9 cellular contexts compared by ENCODE assay signal in the genomic region with DNA sequence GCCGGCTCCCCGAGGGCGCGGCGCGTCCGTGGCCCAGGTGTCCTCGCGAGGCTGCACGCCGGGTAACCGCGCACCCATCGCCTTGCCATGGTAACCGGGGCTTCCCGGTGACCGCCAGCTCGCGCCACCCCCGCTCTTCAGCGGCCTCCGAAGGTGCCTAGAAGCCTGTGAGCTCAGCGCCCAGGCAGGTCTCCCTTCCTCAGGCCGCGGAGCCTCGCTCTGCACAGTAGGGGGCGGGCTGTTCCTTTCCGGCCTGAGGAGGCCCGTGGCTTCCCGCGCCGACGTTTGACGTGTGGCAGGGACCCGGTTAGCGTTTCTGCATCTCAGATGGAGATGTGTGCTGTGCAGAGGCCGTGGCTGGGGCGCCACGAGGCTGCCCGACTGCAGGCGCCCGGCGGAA.
DNase-seq lines count a peak whose midpoint lies in the region; ATAC-seq and TF ChIP-seq lines count a peak whose summit lies in the region.
"Had no signal": no experiment of that assay in that cellular context is flagged by ENCODE, and none has a peak within 500 bp of the region (broad histone marks: within the 10 kb centered on the region; RNA-seq: fewer than 3 reads in every experiment).

No MANE protein-coding gene starts in this region.

- no peak overlapping the region for H2BK12ac ChIP-seq in mesenchymal stem cell (ENCODE audit: low read length in 2 of 2)

- H2BK5ac ChIP-seq in mesenchymal stem cell (ENCODE audit: low read depth, low read length, poor library complexity, severe bottlenecking): no peak overlapping the region

- peaks cover 7% of the 10 kb centered on the region for H3K4me1 Mint-ChIP-seq in Caco-2 (ENCODE audit: low read depth, unreplicated experiment)

- no peak overlapping the region for H3K9ac ChIP-seq in mesenchymal stem cell (ENCODE audit: low read length)

- H3K27me3 ChIP-seq in mesenchymal stem cell (ENCODE audit: control insufficient read depth in 1 of 2, insufficient read depth in 1 of 2, low read length in 2 of 2) (peaks cover 0 to 3% of the 10 kb centered on the region in 2 experiments), Caco-2 (replicated peaks; ENCODE audit: control insufficient read depth, insufficient read depth, low read length) (no peaks in the 10 kb centered on the region), dorsolateral prefrontal cortex (no peaks in the 10 kb centered on the region)

- peak overlapping the region; percentile 20 for H2AFZ ChIP-seq in mesenchymal stem cell (ENCODE audit: low read depth, low read length)

- H3K9me3 Mint-ChIP-seq in Caco-2 (ENCODE audit: unreplicated experiment): peaks cover 16% of the 10 kb centered on the region
- H3K9me3 Mint-ChIP-seq: activated naive CD4-positive, alpha-beta T cell treated with anti-CD3 and anti-CD28 coated beads, Interleukin-2, amount 50 U/mL, for 24 hours had no signal

- intact Hi-C loops in Caco-2 (cut with micrococcal nuclease; ENCODE audit: unreplicated experiment): no loop called here
- intact Hi-C loops in dorsolateral prefrontal cortex (cut with DNase I): no loop called here

- H3K4ac ChIP-seq in mesenchymal stem cell (ENCODE audit: low read depth in 1 of 2, low read length in 2 of 2): no peak overlapping the region

- H3K4me2 ChIP-seq in mesenchymal stem cell (ENCODE audit: low read length, poor library complexity, severe bottlenecking): no peak overlapping the region

- H3K36me3 ChIP-seq in mesenchymal stem cell (ENCODE audit: control insufficient read depth in 1 of 2, insufficient read depth in 2 of 2, low read depth in 1 of 2, low read length in 2 of 2) (no peaks in the 10 kb centered on the region), Caco-2 (ENCODE audit: control insufficient read depth, insufficient read depth, low read length) (no peaks in the 10 kb centered on the region)

- BruUV-seq in Caco-2 (replicated peaks; lab: Mats Ljungman, UMichigan): no TSS peak

- H2BK15ac ChIP-seq in mesenchymal stem cell (ENCODE audit: low read depth, poor library complexity, severe bottlenecking): no peak overlapping the region

- no peak overlapping the region for H4K91ac ChIP-seq in mesenchymal stem cell (ENCODE audit: low read length)

- no peak overlapping the region for H3K18ac ChIP-seq in mesenchymal stem cell (ENCODE audit: low read depth in 1 of 2, low read length in 2 of 2)

- no peak for ATAC-seq in GM18867 (IDR thresholded peaks at IDR 0.05; ENCODE audit: unreplicated experiment)

- TF ChIP-seq CTCF in Caco-2 (IDR thresholded peaks at IDR 0.05; ENCODE audit: insufficient read depth in 1 of 2, low read depth in 1 of 2, low read length in 1 of 2, severe bottlenecking in 1 of 2, unreplicated experiment in 1 of 2) (no peak), dorsolateral prefrontal cortex (IDR thresholded peaks at IDR 0.05 in 54 of 56, conservative IDR thresholded peaks at IDR 0.05 in 2 of 56; ENCODE audit: low read depth in 1 of 56, partially characterized antibody in 56 of 56) (peak in 9 of 56 donors; percentile 11 to 26 (median 17))

- H3K27ac Mint-ChIP-seq in Caco-2 (ENCODE audit: unreplicated experiment): no peak overlapping the region
- H3K27ac Mint-ChIP-seq: activated naive CD4-positive, alpha-beta T cell treated with anti-CD3 and anti-CD28 coated beads, Interleukin-2, amount 50 U/mL, for 24 hours had no signal

- H3K4me3 Mint-ChIP-seq in Caco-2 (ENCODE audit: unreplicated experiment): no peak overlapping the region
- H3K4me3 Mint-ChIP-seq: activated naive CD4-positive, alpha-beta T cell treated with anti-CD3 and anti-CD28 coated beads, Interleukin-2, amount 50 U/mL, for 24 hours had no signal

- no peaks in the 10 kb centered on the region for H3K79me1 ChIP-seq in mesenchymal stem cell (replicated peaks; ENCODE audit: low read length, poor library complexity, severe bottlenecking)

- no peak overlapping the region for H2AK5ac ChIP-seq in mesenchymal stem cell (ENCODE audit: low read length, severe bottlenecking)

- peak; percentile 20 for DNase-seq in DMS153 (lab: John Stamatoyannopoulos, UW)
- DNase-seq in NCI-H82 (lab: John Stamatoyannopoulos, UW): peak; percentile 86
- DNase-seq in amniotic stem cell (lab: John Stamatoyannopoulos, UW): peak; percentile 21
- peak; percentile 34 for DNase-seq in mesenchymal stem cell
- DNase-seq in RKO (ENCODE audit: low spot score): no peak
- DNase-seq in Caco-2: no peak
- no peak for DNase-seq in dorsolateral prefrontal cortex

- no peaks in the 10 kb centered on the region for H3K36me3 Mint-ChIP-seq in Caco-2 (ENCODE audit: insufficient read depth, unreplicated experiment)

- H3K4me1 ChIP-seq in mesenchymal stem cell (ENCODE audit: control insufficient read depth, insufficient read depth, low read depth, low read length) (peaks cover 19% of the 10 kb centered on the region), Caco-2 (no peaks in the 10 kb centered on the region)

- H3K27ac ChIP-seq in mesenchymal stem cell (ENCODE audit: low read length, poor library complexity, severe bottlenecking) (no peak overlapping the region), dorsolateral prefrontal cortex (no peak overlapping the region)

- H3K4me3 ChIP-seq in mesenchymal stem cell (ENCODE audit: insufficient read depth in 1 of 2, low read depth in 1 of 2, low read length in 2 of 2) (no peak overlapping the region), Caco-2 (ENCODE audit: low read depth, low read length) (no peak overlapping the region), dorsolateral prefrontal cortex (peak overlapping the region in 1 of 59 donors; percentile 12)

- peaks cover 8% of the 10 kb centered on the region for H3K9me3 ChIP-seq in mesenchymal stem cell (ENCODE audit: control insufficient read depth, low read length)
- H3K9me3 ChIP-seq in Caco-2: peaks cover 10% of the 10 kb centered on the region; the same call in 1 of the 2 replicates

- H4K8ac ChIP-seq in mesenchymal stem cell (ENCODE audit: low read length): peak overlapping the region; percentile 35

- no peak overlapping the region for H3K14ac ChIP-seq in mesenchymal stem cell (ENCODE audit: low read length in 2 of 2)

- H2BK120ac ChIP-seq in mesenchymal stem cell (ENCODE audit: low read depth, low read length): no peak overlapping the region

- WGBS in mesenchymal stem cell: 33% methylated on average over 27 of the region's 43 CpGs

- CTCF ChIA-PET in Caco-2 (lab: Charles Lee): interaction anchor here (0.6 kb wide), 1 partner anchor 1079 kb away, joined by 6 read pairs; no protein-coding TSS in a partner anchor

- H3K27me3 Mint-ChIP-seq in Caco-2 (ENCODE audit: insufficient read depth, unreplicated experiment): no peaks in the 10 kb centered on the region
- H3K27me3 Mint-ChIP-seq: activated naive CD4-positive, alpha-beta T cell treated with anti-CD3 and anti-CD28 coated beads, Interleukin-2, amount 50 U/mL, for 24 hours had no signal

- POLR2A ChIA-PET in Caco-2 (lab: Charles Lee): no interaction called here

- H3K23ac ChIP-seq in mesenchymal stem cell (ENCODE audit: low read length in 2 of 2): no peak overlapping the region

Comparison
In these comparisons a context has a peak if more than half of its experiments do, and no peak if none do; other contexts are left out.
1. DNase-seq: peak in DMS153 (single experiment), NCI-H82 (single experiment), amniotic stem cell (single experiment) and mesenchymal stem cell (single experiment); none in RKO (single experiment), Caco-2 (0 of 2) and dorsolateral prefrontal cortex (0 of 10).